In the genomic region with DNA sequence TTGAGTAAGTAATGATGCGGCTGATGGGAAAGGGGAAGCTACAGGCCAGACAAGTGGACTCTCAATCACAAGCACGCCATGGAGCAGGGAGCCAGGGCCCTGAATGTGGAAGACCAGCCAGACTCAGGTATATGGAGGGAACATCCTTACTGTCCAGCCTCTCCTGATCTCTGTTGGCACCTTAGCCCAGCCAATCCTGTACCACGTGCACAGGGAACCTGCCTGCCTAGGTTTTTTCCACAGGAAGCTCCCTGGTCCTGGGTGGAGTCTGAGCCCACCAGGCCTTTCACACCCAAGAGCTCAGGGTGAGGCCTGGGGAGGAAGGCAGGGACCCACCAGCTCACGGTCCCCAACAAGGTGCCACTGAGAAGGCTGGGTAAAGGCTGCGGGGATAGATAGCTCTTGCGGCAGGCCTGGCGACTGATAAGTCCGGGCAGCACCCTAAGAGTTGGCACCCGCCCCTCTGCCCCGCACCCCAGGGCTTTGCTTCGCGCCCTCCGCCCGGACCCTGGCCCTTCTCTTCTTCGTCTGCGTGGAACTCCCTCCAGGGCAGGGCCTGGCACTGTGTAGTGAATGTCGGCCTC, we compare ENCODE assay signal across 8 cellular contexts. TPM values are rescaled to one million over a fixed set of nuclear protein-coding genes. Genes with fewer than 3 reads are reported as not detected.
DNase-seq lines count a peak whose midpoint lies in the region; ATAC-seq and TF ChIP-seq lines count a peak whose summit lies in the region.

No MANE protein-coding gene starts in this region.

- peak overlapping the region; percentile 94 to 99 (median 96) for H3K27ac Mint-ChIP-seq in CD8-positive, alpha-beta memory T cell
- peak overlapping the region; percentile 96 to 99 (median 98) for H3K27ac Mint-ChIP-seq in brain

- peaks cover 30 to 50% (median 37%) of the 10 kb centered on the region in 3 donors for H3K4me1 Mint-ChIP-seq in CD8-positive, alpha-beta memory T cell
- H3K4me1 Mint-ChIP-seq in brain = peaks cover 42% of the 10 kb centered on the region

- H3K9me3 Mint-ChIP-seq in CD8-positive, alpha-beta memory T cell = no peaks in the 10 kb centered on the region
- H3K9me3 Mint-ChIP-seq in brain = no peaks in the 10 kb centered on the region

- H3K36me3 ChIP-seq in CD8-positive, alpha-beta memory T cell (ENCODE audit: insufficient read depth, low read length) = peaks cover 28% of the 10 kb centered on the region
- H3K36me3 ChIP-seq in lung (ENCODE audit: control insufficient read depth in 2 of 2, insufficient read depth in 2 of 2, low read length in 2 of 2) (peaks cover 0 to 21% of the 10 kb centered on the region in 2 donors), urinary bladder (ENCODE audit: insufficient read depth) (no peaks in the 10 kb centered on the region)

- H3K4me1 ChIP-seq in CD8-positive, alpha-beta memory T cell (ENCODE audit: insufficient read depth, low read length) = peaks cover 29% of the 10 kb centered on the region
- H3K4me1 ChIP-seq in lung (ENCODE audit: control insufficient read depth in 2 of 2, insufficient read depth in 2 of 2, low read length in 2 of 2) = peaks cover 0 to 15% of the 10 kb centered on the region in 2 donors
- H3K4me1 ChIP-seq in urinary bladder (ENCODE audit: insufficient read depth) = no peaks in the 10 kb centered on the region

- POLR2A ChIA-PET in CD8-positive, alpha-beta memory T cell (lab: Charles Lee) = interaction anchor here (0.7 to 3.3 kb wide), 2 partner anchors 133 to 774 kb away, joined by 3 to 28 read pairs; no protein-coding TSS in a partner anchor

- H3K9me3 ChIP-seq in CD8-positive, alpha-beta memory T cell (ENCODE audit: low read length) = no peaks in the 10 kb centered on the region
- no peaks in the 10 kb centered on the region for H3K9me3 ChIP-seq in lung (ENCODE audit: control insufficient read depth in 2 of 2, insufficient read depth in 1 of 2, low read length in 1 of 2)

- 14 to 37% methylated on average over 16 to 17 of the region's 17 CpGs for WGBS in lung, 2 donors
- 22% methylated on average over 17 of the region's 17 CpGs for WGBS in urinary bladder

- H3K4me3 Mint-ChIP-seq in CD8-positive, alpha-beta memory T cell = peak overlapping the region; percentile 93 to 99 (median 94)
- peak overlapping the region; percentile 90 to 96 (median 93) for H3K4me3 Mint-ChIP-seq in brain

- ATAC-seq in lung (ENCODE audit: insufficient read depth, low FRiP score) = no peak

- no peaks in the 10 kb centered on the region for H3K27me3 Mint-ChIP-seq in CD8-positive, alpha-beta memory T cell
- no peaks in the 10 kb centered on the region for H3K27me3 Mint-ChIP-seq in brain

- H3K4me3 ChIP-seq in CD8-positive, alpha-beta memory T cell (ENCODE audit: low read length) = peak overlapping the region; percentile 84
- peak overlapping the region; percentile 87 for H3K4me3 ChIP-seq in lung
- peak overlapping the region; percentile 84 for H3K4me3 ChIP-seq in urinary bladder (ENCODE audit: low read depth, low read length)

- DNase-seq in CD8-positive, alpha-beta memory T cell = peak in 1 of 5 donors; percentile 6
- peak; percentile 8 for DNase-seq in HS-5 (ENCODE audit: low read depth)
- DNase-seq in lung (ENCODE audit: low spot score) = no peak
- no peak for DNase-seq in COR-L47 (lab: John Stamatoyannopoulos, UW)
- DNase-seq in medulla oblongata (ENCODE audit: extremely low spot score) = no peak
- DNase-seq in amniotic stem cell (lab: John Stamatoyannopoulos, UW) = no peak

- peak overlapping the region; percentile 80 for H3K27ac ChIP-seq in CD8-positive, alpha-beta memory T cell (ENCODE audit: low read depth, low read length)
- H3K27ac ChIP-seq in lung (ENCODE audit: low read depth in 1 of 2, low read length in 1 of 2) (peak overlapping the region; percentile 93 to 95), urinary bladder (ENCODE audit: low read depth) (peak overlapping the region; percentile 49)

- CTCF ChIA-PET in CD8-positive, alpha-beta memory T cell (lab: Charles Lee) = interaction anchor here (0.7 to 3.3 kb wide), 3 partner anchors 119 to 202 kb away, joined by 3 to 185 read pairs (median 3); a partner anchor contains a TSS

- TF ChIP-seq CTCF in brain (conservative IDR thresholded peaks at IDR 0.05) (no peak), lung (IDR thresholded peaks at IDR 0.05; ENCODE audit: control extremely low read depth, extremely low read depth) (no peak)

- H3K27me3 ChIP-seq in CD8-positive, alpha-beta memory T cell (ENCODE audit: insufficient read depth, low read length, poor library complexity, severe bottlenecking) = no peaks in the 10 kb centered on the region
- H3K27me3 ChIP-seq in lung (ENCODE audit: control insufficient read depth, insufficient read depth) = no peaks in the 10 kb centered on the region

- peaks cover 2 to 38% (median 3%) of the 10 kb centered on the region in 3 donors for H3K36me3 Mint-ChIP-seq in CD8-positive, alpha-beta memory T cell
- H3K36me3 Mint-ChIP-seq in brain = peaks cover 12% of the 10 kb centered on the region

RNA-seq across cellular contexts. Expression of a gene that starts 0.9 kb away (rescaled TPM):
- 100 to 1,000 TPM; 190 to 194 TPM for total RNA-seq in CD8-positive, alpha-beta memory T cell
- polyA plus RNA-seq in CD8-positive, alpha-beta memory T cell = 119 TPM
- polyA plus RNA-seq in brain (ENCODE audit: insufficient read depth, low read depth, low replicate concordance) (74.0 TPM), lung (10 to 100 TPM; 25.2 to 80.0 TPM), urinary bladder (73.4 TPM)
- total RNA-seq in lung (100 to 1,000 TPM in 1 of 2 donors, 10 to 100 TPM in 1; 58.4 to 119 TPM), urinary bladder (51.4 TPM)

RNA-seq across cellular contexts. Expression of a gene that starts 16.1 kb away (rescaled TPM):
- 1 to 10 TPM; 6.0 to 8.5 TPM for total RNA-seq in CD8-positive, alpha-beta memory T cell
- 0.31 TPM for polyA plus RNA-seq in CD8-positive, alpha-beta memory T cell
- 2.2 TPM for polyA plus RNA-seq in brain (ENCODE audit: insufficient read depth, low read depth, low replicate concordance)
- total RNA-seq in lung = 10 to 100 TPM; 13.3 to 21.1 TPM
- 10 to 100 TPM in 1 of 2 donors, 1 to 10 TPM in 1; 8.3 to 27.0 TPM for polyA plus RNA-seq in lung
- total RNA-seq in urinary bladder = 5.5 TPM
- polyA plus RNA-seq in urinary bladder = 11.2 TPM

RNA-seq across cellular contexts. Expression of a gene that starts 16.1 kb away (rescaled TPM):
- 10 to 100 TPM; 38.8 to 43.7 TPM for total RNA-seq in CD8-positive, alpha-beta memory T cell
- polyA plus RNA-seq in CD8-positive, alpha-beta memory T cell = 20.7 TPM
- polyA plus RNA-seq in brain (ENCODE audit: insufficient read depth, low read depth, low replicate concordance) = 33.9 TPM
- 10 to 100 TPM; 23.5 to 45.0 TPM for total RNA-seq in lung
- 10 to 100 TPM; 22.2 to 22.6 TPM for polyA plus RNA-seq in lung
- total RNA-seq in urinary bladder = 15.9 TPM
- 29.3 TPM for polyA plus RNA-seq in urinary bladder

RNA-seq across cellular contexts. Expression of a gene that starts 46.3 kb away (rescaled TPM):
- total RNA-seq in CD8-positive, alpha-beta memory T cell = under 1 TPM; 0.15 to 0.31 TPM
- polyA plus RNA-seq in CD8-positive, alpha-beta memory T cell = 1.5 TPM
- polyA plus RNA-seq in brain (ENCODE audit: insufficient read depth, low read depth, low replicate concordance) (2.0 TPM), lung (under 1 TPM; 0.51 to 0.63 TPM), urinary bladder (1.1 TPM)
- total RNA-seq in lung (under 1 TPM in 1 of 2 donors, not detected in 1; 0.25 TPM), urinary bladder (not detected)

RNA-seq across cellular contexts. Expression of a gene that starts 50.5 kb away (rescaled TPM):
- total RNA-seq in CD8-positive, alpha-beta memory T cell = 10 to 100 TPM; 52.6 to 53.8 TPM
- polyA plus RNA-seq in CD8-positive, alpha-beta memory T cell = 24.6 TPM
- 10.8 TPM for polyA plus RNA-seq in brain (ENCODE audit: insufficient read depth, low read depth, low replicate concordance)
- total RNA-seq in lung = 10 to 100 TPM; 10.8 to 81.2 TPM
- polyA plus RNA-seq in lung = 10 to 100 TPM; 27.5 to 64.8 TPM
- total RNA-seq in urinary bladder = 11.3 TPM
- polyA plus RNA-seq in urinary bladder = 17.9 TPM
